ENCODE assay signal across 8 cellular contexts in genomic region chr10:18689498-18689897, GRCh38. TPM values are rescaled to one million over a fixed set of nuclear protein-coding genes. Genes with fewer than 3 reads are reported as not detected.
A peak's percentile ranks its signal among the peaks of the same experiment; 100 is the strongest.
DNase-seq lines count a peak whose midpoint lies in the region; ATAC-seq, FAIRE-seq and TF ChIP-seq lines count a peak whose summit lies in the region.

No MANE protein-coding gene starts in this region.

- DNase-seq in Ammon's horn (ENCODE audit: low spot score) (peak; percentile 9), HTR-8/SVneo (ENCODE audit: insufficient read length, low spot score) (peak; percentile 29), foreskin keratinocyte (no peak), lower leg skin (ENCODE audit: low spot score in 2 of 2) (no peak), SK-N-DZ (ENCODE audit: low spot score) (no peak), upper lobe of left lung (no peak)

- no peaks in the 10 kb centered on the region for H3K9me3 ChIP-seq in upper lobe of left lung

- ATAC-seq in SK-N-SH treated with all-trans-retinoic acid at 6 μM for 48 hours (peak; percentile 88), foreskin keratinocyte (peak; percentile 62), upper lobe of left lung (ENCODE audit: low FRiP score in 2 of 2) (no peak), GM21619 (IDR thresholded peaks at IDR 0.05; ENCODE audit: unreplicated experiment) (no peak)

- no peaks in the 10 kb centered on the region for H3K4me1 ChIP-seq in foreskin keratinocyte
- no peaks in the 10 kb centered on the region for H3K4me1 ChIP-seq in upper lobe of left lung

- FAIRE-seq in HTR-8/SVneo (lab: Jason Lieb, UNC), result no peak

- no peaks in the 10 kb centered on the region for H3K27me3 ChIP-seq in foreskin keratinocyte
- H3K27me3 ChIP-seq in upper lobe of left lung, result no peaks in the 10 kb centered on the region

- H3K27ac ChIP-seq in foreskin keratinocyte (no peak overlapping the region), upper lobe of left lung (no peak overlapping the region)

- no peak overlapping the region for H3K4me3 ChIP-seq in lower leg skin (ENCODE audit: low read depth, poor library complexity, severe bottlenecking)
- H3K4me3 ChIP-seq in upper lobe of left lung, result no peak overlapping the region

- no peak for TF ChIP-seq EP300 in upper lobe of left lung (IDR thresholded peaks at IDR 0.05)

- H3K36me3 ChIP-seq in upper lobe of left lung, result no peaks in the 10 kb centered on the region

- no peak for TF ChIP-seq POLR2A in lower leg skin (IDR thresholded peaks at IDR 0.05)
- no peak for TF ChIP-seq POLR2A in upper lobe of left lung (IDR thresholded peaks at IDR 0.05)

- TF ChIP-seq CTCF in foreskin keratinocyte (conservative IDR thresholded peaks at IDR 0.05) (peak; percentile 75), lower leg skin (IDR thresholded peaks at IDR 0.05) (no peak), upper lobe of left lung (IDR thresholded peaks at IDR 0.05) (peak in 1 of 6 experiments; percentile 24)

- 9 to 11% methylated on average over 3 of the region's 3 CpGs for WGBS in lower leg skin, 2 donors
- WGBS in upper lobe of left lung, 2 donors, result 14 to 17% methylated on average over 3 of the region's 3 CpGs

- intact Hi-C loops in lower leg skin (cut with DNase I; ENCODE audit: low total_unique reads), result no loop called here

TF ChIP-seq in SK-N-SH treated with all-trans-retinoic acid at 6 μM for 48 hours, 23 proteins besides CTCF, POLR2A, EP300 and RAD21:
- TF ChIP-seq ZNF8 (CRISPR knock-in tag; IDR thresholded peaks at IDR 0.05) (no peak), TCF4 (CRISPR knock-in tag; IDR thresholded peaks at IDR 0.05; ENCODE audit: borderline replicate concordance) (no peak), ZNF565 (CRISPR knock-in tag; conservative IDR thresholded peaks at IDR 0.05; ENCODE audit: low read depth) (no peak), ZNF70 (CRISPR knock-in tag; IDR thresholded peaks at IDR 0.05) (no peak), POU6F1 (CRISPR knock-in tag; IDR thresholded peaks at IDR 0.05; ENCODE audit: borderline replicate concordance, low read depth) (no peak)

RNA-seq across cellular contexts. Expression of gene ARL5B, which starts 30.3 kb away (rescaled TPM):
- total RNA-seq in foreskin keratinocyte, result 14.5 and 15.8 TPM in 2 replicates
- polyA plus RNA-seq in foreskin keratinocyte, result 3.0 and 3.8 TPM in 2 replicates
- total RNA-seq in lower leg skin, result 10 to 100 TPM; 10.9 to 15.9 (median 14.0) TPM
- 19.9 and 24.2 TPM in 2 replicates for polyA plus RNA-seq in SK-N-DZ (2014; cell fraction: cytosol; rRNA removed)
- 19.0 and 26.0 TPM in 2 replicates for polyA plus RNA-seq in SK-N-DZ (2014; cell fraction: nucleus; rRNA removed)
- total RNA-seq in upper lobe of left lung, result 10 to 100 TPM in 2 of 6 donors, 1 to 10 TPM in 4; 6.2 to 31.3 (median 8.7) TPM

RNA-seq across cellular contexts. Expression of gene NSUN6, which starts 38.1 kb away (rescaled TPM):
- total RNA-seq in foreskin keratinocyte (7.7 and 7.8 TPM in 2 replicates), lower leg skin (10 to 100 TPM in 1 of 4 donors, 1 to 10 TPM in 3; 5.9 to 12.8 (median 8.6) TPM), upper lobe of left lung (10 to 100 TPM in 4 of 6 donors, 1 to 10 TPM in 2; 5.9 to 35.6 (median 16.0) TPM)
- polyA plus RNA-seq in foreskin keratinocyte, result 3.1 and 3.4 TPM in 2 replicates
- 16.2 and 17.2 TPM in 2 replicates for polyA plus RNA-seq in SK-N-DZ (2014; cell fraction: cytosol; rRNA removed)
- 25.2 and 30.9 TPM in 2 replicates for polyA plus RNA-seq in SK-N-DZ (2014; cell fraction: nucleus; rRNA removed)

Comparison
In these comparisons a context has a peak if more than half of its experiments do, and no peak if none do; other contexts are left out.
1. DNase-seq: peak in Ammon's horn (single experiment) and HTR-8/SVneo (single experiment); none in foreskin keratinocyte (0 of 2), lower leg skin (0 of 2), SK-N-DZ (single experiment) and upper lobe of left lung (0 of 2).
2. ATAC-seq: peak in SK-N-SH treated with all-trans-retinoic acid at 6 μM for 48 hours (single experiment) and foreskin keratinocyte (single experiment); none in upper lobe of left lung (0 of 2) and GM21619 (single experiment).